ENCODE assay signal across 11 cellular contexts in the genomic region with DNA sequence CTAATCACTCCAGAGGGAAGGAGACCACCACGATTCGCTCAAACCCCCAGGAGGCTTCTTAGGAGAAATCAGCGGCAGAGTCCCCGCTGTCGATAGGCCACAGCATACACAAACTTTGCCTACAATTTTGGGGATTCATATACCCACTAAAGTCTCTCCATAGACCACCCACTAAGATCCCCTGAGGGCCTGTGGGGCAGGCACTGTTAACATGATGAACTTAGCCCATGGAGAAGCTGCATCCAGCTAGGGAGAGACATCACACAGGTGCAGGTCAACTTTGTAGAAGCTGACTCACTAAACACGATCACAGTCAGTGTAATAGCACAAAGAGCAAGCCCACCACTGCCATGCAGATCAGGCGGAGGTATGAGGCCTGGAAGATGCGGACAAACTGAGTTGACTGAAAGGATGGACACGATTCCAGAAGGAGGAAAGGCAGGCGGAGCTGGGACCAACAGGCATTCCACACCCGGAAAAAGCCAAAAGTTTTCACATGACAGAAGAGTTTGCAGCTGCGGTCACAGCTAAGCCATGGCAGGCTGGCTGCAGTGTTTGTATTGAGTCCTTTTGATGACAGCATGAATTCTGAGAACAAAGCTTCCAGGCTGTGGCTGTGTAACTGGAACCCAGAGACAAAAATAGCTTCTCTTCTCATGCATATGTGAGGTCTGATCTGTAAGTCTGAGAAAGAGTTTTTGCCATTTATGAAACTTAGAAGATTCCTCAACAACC.
A peak's percentile ranks its signal among the peaks of the same experiment; 100 is the strongest.
DNase-seq lines count a peak whose midpoint lies in the region; ATAC-seq and TF ChIP-seq lines count a peak whose summit lies in the region.
"Had no signal": no experiment of that assay in that cellular context is flagged by ENCODE, and none has a peak within 500 bp of the region (broad histone marks: within the 10 kb centered on the region; RNA-seq: fewer than 3 reads in every experiment).

No MANE protein-coding gene starts in this region.

- H3K56ac ChIP-seq in IMR-90 (ENCODE audit: extremely low read depth, insufficient read depth, low read length) = no peak overlapping the region

- H2BK5ac ChIP-seq in IMR-90 (ENCODE audit: low read depth, low read length, poor library complexity, severe bottlenecking) = no peak overlapping the region

- H3K14ac ChIP-seq in IMR-90 (replicated peaks; ENCODE audit: low read depth, low read length) = no peak overlapping the region

- no peaks in the 10 kb centered on the region for H3K9me3 Mint-ChIP-seq in brain
- H3K9me3 Mint-ChIP-seq: stimulated activated effector memory CD8-positive, alpha-beta T cell treated with anti-CD3 and anti-CD28 coated beads, Interleukin-12 subunit alpha, Interleukin-12 subunit beta, amount 100 ng/mL, for 72 hours; T-helper 2 cell treated with Interferon-gamma antibody and Interleukin-4, amounts not matched to agents 5 μg/mL and 100 μg/mL, for 36 hours had no signal

- H3K4me3 Mint-ChIP-seq in brain = peak overlapping the region in 4 of 5 experiments; percentile 39 to 66 (median 62)
- H3K4me3 Mint-ChIP-seq: stimulated activated effector memory CD8-positive, alpha-beta T cell treated with anti-CD3 and anti-CD28 coated beads, Interleukin-12 subunit alpha, Interleukin-12 subunit beta, amount 100 ng/mL, for 72 hours; T-helper 2 cell treated with Interferon-gamma antibody and Interleukin-4, amounts not matched to agents 5 μg/mL and 100 μg/mL, for 36 hours had no signal

- H3K27ac ChIP-seq in IMR-90 (ENCODE audit: insufficient read depth, low read length) (no peak overlapping the region), right cardiac atrium (ENCODE audit: low read length) (peak overlapping the region; percentile 90), gastrocnemius medialis (peak overlapping the region; percentile 92 to 99 (median 94))

- no peak overlapping the region for H3K23ac ChIP-seq in IMR-90 (ENCODE audit: low read depth, low read length)

- no peak overlapping the region for H2BK120ac ChIP-seq in IMR-90 (ENCODE audit: low read depth, low read length)

- H2AK5ac ChIP-seq in IMR-90 (ENCODE audit: low read depth, low read length) = no peak overlapping the region

- no peak overlapping the region for H4K91ac ChIP-seq in IMR-90 (ENCODE audit: insufficient read depth, low read depth, low read length)

- no peak overlapping the region for H3K4me3 ChIP-seq in IMR-90 (ENCODE audit: insufficient read depth, low read depth, low read length)
- H3K4me3 ChIP-seq in right cardiac atrium (ENCODE audit: low read length) = no peak overlapping the region
- peak overlapping the region in 3 of 4 donors; percentile 10 to 16 (median 15) for H3K4me3 ChIP-seq in gastrocnemius medialis
- no peak overlapping the region for H3K4me3 ChIP-seq in BE2C (ENCODE audit: low read depth, low read length)
- no peak overlapping the region for H3K4me3 ChIP-seq in MG63
- H3K4me3 ChIP-seq: adrenal gland had no signal

- TF ChIP-seq CTCF in IMR-90 (conservative IDR thresholded peaks at IDR 0.05; ENCODE audit: low read depth, low read length) = no peak
- TF ChIP-seq CTCF in brain (conservative IDR thresholded peaks at IDR 0.05) = no peak
- no peak for TF ChIP-seq CTCF in gastrocnemius medialis (IDR thresholded peaks at IDR 0.05 in 4 of 5, conservative IDR thresholded peaks at IDR 0.05 in 1 of 5)
- TF ChIP-seq CTCF in BE2C (IDR thresholded peaks at IDR 0.05; ENCODE audit: low read depth, low read length) = no peak

- intact Hi-C loops in IMR-90 (cut with micrococcal nuclease) = no loop called here
- intact Hi-C loops in right cardiac atrium (cut with DNase I) = loop anchor here in 3 of 4 donors (5.0 to 10.0 kb wide), 2 partner anchors 73 to 76 kb away; a partner anchor contains a TSS
- intact Hi-C loops in gastrocnemius medialis (cut with DNase I; ENCODE audit: low total_unique reads) = loop anchor here (1.0 to 10.0 kb wide), 6 partner anchors 48 to 770 kb away; no protein-coding TSS in a partner anchor

- TF ChIP-seq RAD21 in IMR-90 (IDR thresholded peaks at IDR 0.05; ENCODE audit: low read length) = no peak

- in situ Hi-C loops in IMR-90 (cut with MboI; ENCODE audit: low sequenced_read_pairs) = no loop called here
- in situ Hi-C loops in gastrocnemius medialis (cut with MboI; ENCODE audit: low sequenced_read_pairs in 4 of 4) = loop anchor here in 1 of 4 donors (5.0 kb wide), 1 partner anchor 73 kb away; a partner anchor contains a TSS

- no peak overlapping the region for H2BK20ac ChIP-seq in IMR-90 (ENCODE audit: low read depth, low read length)

- H3K36me3 Mint-ChIP-seq in brain = no peaks in the 10 kb centered on the region
- H3K36me3 Mint-ChIP-seq: stimulated activated effector memory CD8-positive, alpha-beta T cell treated with anti-CD3 and anti-CD28 coated beads, Interleukin-12 subunit alpha, Interleukin-12 subunit beta, amount 100 ng/mL, for 72 hours had no signal

- H4K5ac ChIP-seq in IMR-90 (ENCODE audit: low read depth, low read length) = no peak overlapping the region

- H2AK9ac ChIP-seq in IMR-90 (replicated peaks; ENCODE audit: low read depth, low read length, poor library complexity) = no peak overlapping the region

- peaks cover 2% of the 10 kb centered on the region for H3K27me3 Mint-ChIP-seq in brain

- H3K18ac ChIP-seq in IMR-90 (ENCODE audit: low read depth, low read length) = no peak overlapping the region

- H3K4me1 Mint-ChIP-seq in brain = peaks cover 67% of the 10 kb centered on the region

- peak overlapping the region; percentile 49 to 99 (median 94) for H3K27ac Mint-ChIP-seq in brain
- H3K27ac Mint-ChIP-seq: stimulated activated effector memory CD8-positive, alpha-beta T cell treated with anti-CD3 and anti-CD28 coated beads, Interleukin-12 subunit alpha, Interleukin-12 subunit beta, amount 100 ng/mL, for 72 hours; T-helper 2 cell treated with Interferon-gamma antibody and Interleukin-4, amounts not matched to agents 5 μg/mL and 100 μg/mL, for 36 hours had no signal

- H2BK15ac ChIP-seq in IMR-90 (ENCODE audit: low read depth, low read length) = no peak overlapping the region

- no peak for TF ChIP-seq POLR2A in IMR-90 (IDR thresholded peaks at IDR 0.05; ENCODE audit: low read depth, low read length)
- no peak for TF ChIP-seq POLR2A in gastrocnemius medialis (IDR thresholded peaks at IDR 0.05)

- ATAC-seq in IMR-90 (ENCODE audit: low read depth) = peak; percentile 49; the same call in 1 of the 2 replicates
- ATAC-seq in right cardiac atrium = peak; percentile 40 to 60
- peak; percentile 82 to 83 for ATAC-seq in gastrocnemius medialis
- no peak for ATAC-seq in HG03432 (IDR thresholded peaks at IDR 0.05; ENCODE audit: unreplicated experiment)
- ATAC-seq in GM18870 (IDR thresholded peaks at IDR 0.05; ENCODE audit: unreplicated experiment) = no peak
- ATAC-seq: stimulated activated effector memory CD8-positive, alpha-beta T cell treated with anti-CD3 and anti-CD28 coated beads, Interleukin-12 subunit alpha, Interleukin-12 subunit beta, amount 100 ng/mL, for 72 hours had no signal

- H3K4me2 ChIP-seq in IMR-90 (ENCODE audit: low read depth, low read length) = no peak overlapping the region

- H4K20me1 ChIP-seq in IMR-90 (ENCODE audit: insufficient read depth, low read length) = no peaks in the 10 kb centered on the region

- dilution Hi-C loops in IMR-90 (cut with HindIII; ENCODE audit: low sequenced_read_pairs, unreplicated experiment) = no loop called here

- POLR2A ChIA-PET in IMR-90 (lab: Charles Lee; ENCODE audit: unreplicated experiment) = no interaction called here

- H3K4me1 ChIP-seq in IMR-90 (ENCODE audit: control insufficient read depth, insufficient read depth, low read length) (no peaks in the 10 kb centered on the region), right cardiac atrium (ENCODE audit: control insufficient read depth, insufficient read depth, low read length) (peaks cover 31% of the 10 kb centered on the region), gastrocnemius medialis (peaks cover 65 to 69% of the 10 kb centered on the region in 2 donors), BE2C (no peaks in the 10 kb centered on the region)

- BruUV-seq in IMR-90 (replicated peaks; lab: Mats Ljungman, UMichigan) = no TSS peak

- WGBS in IMR-90 (ENCODE audit: extremely low coverage in 2 of 2, insufficient read length in 1 of 2), 2 experiments = 14% methylated on average over 4 of the region's 12 CpGs; no CpG with 5 or more reads in 1 of the 2 experiments
- WGBS in right cardiac atrium = 58% methylated on average over 12 of the region's 12 CpGs

- no peaks in the 10 kb centered on the region for H3K9me1 ChIP-seq in IMR-90 (ENCODE audit: insufficient read depth, low read length)

- no peak overlapping the region for H3K4ac ChIP-seq in IMR-90 (ENCODE audit: low read depth, low read length)

- H4K8ac ChIP-seq in IMR-90 (ENCODE audit: low read depth in 2 of 2, low read length in 2 of 2) = no peak overlapping the region

- H3K36me3 ChIP-seq in IMR-90 (ENCODE audit: control insufficient read depth, insufficient read depth, low read length) = no peaks in the 10 kb centered on the region
- no peaks in the 10 kb centered on the region for H3K36me3 ChIP-seq in gastrocnemius medialis
- H3K36me3 ChIP-seq in BE2C = no peaks in the 10 kb centered on the region
- H3K36me3 ChIP-seq in MG63 = no peaks in the 10 kb centered on the region
- H3K36me3 ChIP-seq: adrenal gland had no signal

- no peaks in the 10 kb centered on the region for H3K27me3 ChIP-seq in IMR-90 (ENCODE audit: control insufficient read depth, insufficient read depth, low read length)
- H3K27me3 ChIP-seq in right cardiac atrium (ENCODE audit: control insufficient read depth, insufficient read depth) = no peaks in the 10 kb centered on the region
- H3K27me3 ChIP-seq in gastrocnemius medialis = no peaks in the 10 kb centered on the region
- H3K27me3 ChIP-seq in BE2C = no peaks in the 10 kb centered on the region
- H3K27me3 ChIP-seq in MG63 = no peaks in the 10 kb centered on the region
- H3K27me3 ChIP-seq: adrenal gland had no signal

- no peak overlapping the region for H3K9ac ChIP-seq in IMR-90 (ENCODE audit: low read depth, low read length)

- H3K9me3 ChIP-seq in IMR-90 (ENCODE audit: control insufficient read depth, insufficient read depth, low read length) = no peaks in the 10 kb centered on the region; the same call in 1 of the 2 replicates
- no peaks in the 10 kb centered on the region for H3K9me3 ChIP-seq in right cardiac atrium (ENCODE audit: control insufficient read depth, low read length)
- H3K9me3 ChIP-seq in gastrocnemius medialis = no peaks in the 10 kb centered on the region
- H3K9me3 ChIP-seq in BE2C = no peaks in the 10 kb centered on the region
- H3K9me3 ChIP-seq in MG63 = no peaks in the 10 kb centered on the region
- H3K9me3 ChIP-seq: adrenal gland had no signal

- H3K79me1 ChIP-seq in IMR-90 (ENCODE audit: low read depth in 1 of 2, low read length in 2 of 2) = no peaks in the 10 kb centered on the region

- peak; percentile 56 for DNase-seq in IMR-90
- peak in 2 of 3 donors; percentile 58 to 70 for DNase-seq in right cardiac atrium
- DNase-seq in gastrocnemius medialis = peak; percentile 73 to 84
- no peak for DNase-seq in BE2C
- DNase-seq in MG63 = no peak

- peak overlapping the region; percentile 52 for H2AFZ ChIP-seq in IMR-90 (replicated peaks; ENCODE audit: low read length, poor library complexity)

- CTCF ChIA-PET in IMR-90 (lab: Yijun Ruan, JAX) = interaction anchor here (1.1 kb wide), 2 partner anchors 13 to 46 kb away, joined by 3 to 4 read pairs; no protein-coding TSS in a partner anchor

TF ChIP-seq in IMR-90, 13 proteins besides CTCF, POLR2A, EP300 and RAD21 (continues in another document):
- TF ChIP-seq RCOR1 (IDR thresholded peaks at IDR 0.05; ENCODE audit: insufficient replicate concordance, low read length) = no peak
- no peak for TF ChIP-seq BHLHE40 (IDR thresholded peaks at IDR 0.05; ENCODE audit: low read depth, low read length)

Comparison
In these comparisons a context has a peak if more than half of its experiments do, and no peak if none do; other contexts are left out.
1. ATAC-seq: peak in IMR-90 (single experiment), right cardiac atrium (2 of 2) and gastrocnemius medialis (2 of 2); none in HG03432 (single experiment) and GM18870 (single experiment).
2. DNase-seq: peak in IMR-90 (single experiment), right cardiac atrium (2 of 3) and gastrocnemius medialis (2 of 2); none in BE2C (single experiment) and MG63 (single experiment).
3. H3K4me3 ChIP-seq: peak in gastrocnemius medialis (3 of 4); none in IMR-90 (single experiment), right cardiac atrium (single experiment), BE2C (single experiment) and MG63 (single experiment).